8 cellular contexts compared by ENCODE assay signal in the genomic region with DNA sequence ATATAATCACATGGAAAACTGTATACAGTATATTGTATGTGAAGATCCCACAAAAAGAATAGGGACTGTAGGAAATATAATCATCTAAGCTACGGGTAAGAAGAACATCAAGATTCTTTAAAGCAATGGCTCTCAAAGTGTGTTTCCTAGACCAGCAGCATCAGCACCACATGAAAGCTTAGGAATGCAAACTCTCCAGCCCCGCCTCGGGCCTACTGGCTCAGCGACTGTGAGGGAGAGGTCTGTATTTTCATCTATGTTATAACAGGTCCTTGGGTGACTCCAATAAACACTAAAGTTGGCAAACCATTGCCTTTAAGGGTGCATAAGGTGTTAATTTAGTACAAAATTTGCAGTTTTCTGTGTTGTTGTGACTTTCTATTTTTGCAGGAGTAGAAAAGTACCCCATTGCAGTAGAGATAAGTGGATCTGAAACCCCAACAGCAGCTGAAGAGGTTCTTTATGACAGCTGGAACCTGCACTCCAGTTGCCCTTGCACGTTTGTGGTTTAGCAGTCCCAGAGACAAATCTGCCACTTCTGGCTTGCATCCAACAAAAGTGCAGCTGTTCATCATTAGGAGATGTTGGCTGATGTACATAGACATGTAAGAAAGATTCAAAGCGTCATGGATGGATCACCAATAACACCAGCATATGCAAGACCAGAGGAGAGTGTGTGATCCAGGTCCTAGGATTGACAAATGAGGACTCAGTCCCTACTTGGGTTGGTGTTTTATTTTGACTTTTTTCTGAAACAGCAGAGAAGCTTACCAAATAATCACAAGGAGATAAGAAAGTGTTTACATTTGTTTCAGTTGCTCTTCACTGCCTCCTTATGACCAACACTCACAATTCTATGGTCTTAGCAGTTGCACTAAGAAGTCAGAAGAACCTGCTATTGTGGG. TPM values are rescaled to one million over a fixed set of nuclear protein-coding genes. Genes with fewer than 3 reads are reported as not detected.
DNase-seq lines count a peak whose midpoint lies in the region; ATAC-seq, FAIRE-seq and TF ChIP-seq lines count a peak whose summit lies in the region.

No MANE protein-coding gene starts in this region.

- 48 to 60% methylated on average over 5 to 6 of the region's 6 CpGs for WGBS in transverse colon (ENCODE audit: low coverage in 1 of 2), 2 donors
- 29 to 45% (median 31%) methylated on average over 6 of the region's 6 CpGs for WGBS in small intestine, 3 donors

- H3K9me3 ChIP-seq in transverse colon (no peaks in the 10 kb centered on the region), small intestine (ENCODE audit: control insufficient read depth, low read depth) (no peaks in the 10 kb centered on the region)

- no peaks in the 10 kb centered on the region for H3K4me1 ChIP-seq in transverse colon
- H3K4me1 ChIP-seq in small intestine (ENCODE audit: control insufficient read depth in 2 of 2, insufficient read depth in 1 of 2, low read depth in 1 of 2, low read length in 1 of 2): no peaks in the 10 kb centered on the region

- no peaks in the 10 kb centered on the region for H3K36me3 ChIP-seq in transverse colon
- H3K36me3 ChIP-seq in small intestine (ENCODE audit: control insufficient read depth in 2 of 2, insufficient read depth in 2 of 2, low read length in 2 of 2): no peaks in the 10 kb centered on the region

- H3K27me3 ChIP-seq in transverse colon (no peaks in the 10 kb centered on the region), small intestine (ENCODE audit: control insufficient read depth in 2 of 2, insufficient read depth in 2 of 2, low read length in 2 of 2) (no peaks in the 10 kb centered on the region)

- H3K27ac ChIP-seq in transverse colon: peak overlapping the region in 2 of 4 donors; percentile 12 to 28
- H3K27ac ChIP-seq in small intestine (ENCODE audit: low read depth in 1 of 2, low read length in 1 of 2): no peak overlapping the region

- peak; percentile 97 for DNase-seq in GM12865 (ENCODE audit: low read depth)
- DNase-seq in RPMI8226: peak; percentile 99
- peak; percentile 71 for DNase-seq in transverse colon
- no peak for DNase-seq in hepatic stellate cell (ENCODE audit: low spot score)
- DNase-seq in small intestine: no peak
- DNase-seq in left lobe of liver (ENCODE audit: low spot score): no peak

- no peak for TF ChIP-seq EP300 in transverse colon (IDR thresholded peaks at IDR 0.05; ENCODE audit: low read depth)

- ATAC-seq in GM21423 (IDR thresholded peaks at IDR 0.05; ENCODE audit: unreplicated experiment): peak; percentile 84
- peak; percentile 37 for ATAC-seq in HG03575 (IDR thresholded peaks at IDR 0.05; ENCODE audit: extremely low read depth, insufficient number of reproducible peaks, low FRiP score, unreplicated experiment)
- no peak for ATAC-seq in left lobe of liver

- TF ChIP-seq CTCF in GM12865 (IDR thresholded peaks at IDR 0.05; ENCODE audit: insufficient read depth, low read depth, low read length, missing control alignments) (peak; percentile 22), transverse colon (IDR thresholded peaks at IDR 0.05) (no peak)

- in situ Hi-C loops in transverse colon (cut with MboI; ENCODE audit: low pct_ligation_motif_present in 1 of 4, low pct_unique_long_range_greater_than_20kb in 1 of 4, low sequenced_read_pairs in 3 of 4): no loop called here

- no peak for FAIRE-seq in small intestine (lab: Jason Lieb, UNC)

- intact Hi-C loops in transverse colon (cut with DNase I; ENCODE audit: low total_unique reads): no loop called here

- H3K4me3 ChIP-seq in GM12865 (ENCODE audit: low read depth, low read length) (no peak overlapping the region), transverse colon (no peak overlapping the region), small intestine (ENCODE audit: low read depth in 1 of 2, low read length in 2 of 2) (no peak overlapping the region)

- TF ChIP-seq POLR2A in transverse colon (IDR thresholded peaks at IDR 0.05): no peak

RNA-seq across cellular contexts. Expression of a gene that starts 15.9 kb away (rescaled TPM):
- total RNA-seq in transverse colon (10 to 100 TPM; 10.3 to 30.7 (median 28.9) TPM), left lobe of liver (47.6 TPM)
- 10 to 100 TPM in 1 of 3 donors, 1 to 10 TPM in 2; 6.0 to 25.5 (median 9.2) TPM for polyA plus RNA-seq in small intestine

RNA-seq across cellular contexts. Expression of a gene that starts 42.7 kb away (rescaled TPM):
- 100 to 1,000 TPM in 1 of 4 donors, 10 to 100 TPM in 3; 15.7 to 104 (median 63.2) TPM for total RNA-seq in transverse colon
- polyA plus RNA-seq in small intestine: 10 to 100 TPM; 30.9 to 46.7 (median 41.2) TPM
- total RNA-seq in left lobe of liver: 12.3 TPM

Comparison
In these comparisons a context has a peak if more than half of its experiments do, and no peak if none do; other contexts are left out.
1. DNase-seq: peak in GM12865 (single experiment), RPMI8226 (single experiment) and transverse colon (single experiment); none in hepatic stellate cell (single experiment), small intestine (single experiment) and left lobe of liver (single experiment).